In the genomic region with DNA sequence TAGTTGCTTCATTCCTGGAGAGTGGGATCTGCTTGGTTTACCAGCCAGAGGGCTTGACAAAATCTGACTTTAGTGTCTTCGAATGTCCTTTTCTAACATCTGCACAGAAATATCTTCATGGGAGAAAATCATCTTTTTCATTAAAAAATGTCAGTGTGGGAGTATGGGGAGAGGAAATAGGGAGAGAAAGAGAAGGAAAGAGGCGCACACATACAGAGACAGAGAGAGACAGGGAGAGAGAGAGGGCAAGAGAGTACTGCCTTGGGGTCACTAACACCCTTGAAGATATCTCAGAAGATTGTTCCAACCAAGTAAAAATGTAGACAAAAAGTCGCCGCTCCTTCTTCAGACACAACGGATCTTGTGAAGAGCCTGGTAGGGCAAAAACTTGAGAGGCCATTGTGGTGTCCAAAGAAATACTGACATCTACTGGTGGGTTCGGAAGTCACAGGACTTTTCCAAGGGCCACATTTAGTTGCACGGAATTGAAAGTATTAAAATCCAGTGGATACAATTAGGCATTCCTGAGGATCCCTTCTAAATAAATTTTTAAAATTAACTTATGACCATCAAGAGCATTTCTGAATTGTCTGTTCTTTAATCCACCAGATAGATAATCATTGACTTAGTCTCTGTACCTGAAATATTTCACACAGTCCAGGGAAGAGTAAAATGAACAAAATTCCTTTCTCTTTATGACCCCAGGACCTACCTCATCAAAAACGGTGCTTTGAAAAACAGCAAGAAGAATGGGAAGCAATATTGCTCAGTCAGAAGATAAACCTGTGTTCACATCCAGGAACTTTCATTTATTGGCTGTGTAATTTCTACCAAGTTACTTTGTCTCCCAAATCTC, we compare ENCODE assay signal across 8 cellular contexts. TPM values are rescaled to one million over a fixed set of nuclear protein-coding genes. Genes with fewer than 3 reads are reported as not detected.
DNase-seq lines count a peak whose midpoint lies in the region; ATAC-seq and TF ChIP-seq lines count a peak whose summit lies in the region.

No MANE protein-coding gene starts in this region.

- H3K27me3 ChIP-seq in CD4-positive, alpha-beta memory T cell (ENCODE audit: insufficient read depth, low read length): no peaks in the 10 kb centered on the region
- no peaks in the 10 kb centered on the region for H3K27me3 ChIP-seq in ovary

- peaks cover 0 to 6% (median 4%) of the 10 kb centered on the region in 4 donors for H3K4me1 Mint-ChIP-seq in CD4-positive, alpha-beta memory T cell
- peaks cover 4% of the 10 kb centered on the region for H3K4me1 Mint-ChIP-seq in activated naive CD4-positive, alpha-beta T cell treated with anti-CD3 and anti-CD28 coated beads for 36 hours (ENCODE audit: low read depth)

- CTCF ChIA-PET in CD4-positive, alpha-beta memory T cell (lab: Charles Lee; ENCODE audit: partially characterized antibody): interaction anchor here (0.7 to 3.9 kb wide), 27 partner anchors 11 to 1371 kb away, joined by 3 to 43 read pairs (median 5); partner anchors contain the start of gene VIM
- CTCF ChIA-PET in activated naive CD4-positive, alpha-beta T cell treated with anti-CD3 and anti-CD28 coated beads for 36 hours (lab: Charles Lee): interaction anchor here (0.7 to 2.6 kb wide), 27 partner anchors 9 to 1558 kb away, joined by 3 to 22 read pairs (median 4); no protein-coding TSS in a partner anchor

- H3K4me3 Mint-ChIP-seq in CD4-positive, alpha-beta memory T cell: peak overlapping the region in 1 of 8 donors; percentile 43
- H3K4me3 Mint-ChIP-seq in activated naive CD4-positive, alpha-beta T cell treated with anti-CD3 and anti-CD28 coated beads for 36 hours: peak overlapping the region; percentile 3

- H3K36me3 ChIP-seq in CD4-positive, alpha-beta memory T cell (ENCODE audit: insufficient read depth, low read length): no peaks in the 10 kb centered on the region
- no peaks in the 10 kb centered on the region for H3K36me3 ChIP-seq in ovary

- H3K27ac ChIP-seq in CD4-positive, alpha-beta memory T cell (ENCODE audit: low read depth, low read length): no peak overlapping the region
- peak overlapping the region in 1 of 2 donors; percentile 65 for H3K27ac ChIP-seq in ovary

- H3K27me3 Mint-ChIP-seq in CD4-positive, alpha-beta memory T cell: no peaks in the 10 kb centered on the region
- no peaks in the 10 kb centered on the region for H3K27me3 Mint-ChIP-seq in activated naive CD4-positive, alpha-beta T cell treated with anti-CD3 and anti-CD28 coated beads for 36 hours (ENCODE audit: low read depth)

- TF ChIP-seq CTCF in ovary (IDR thresholded peaks at IDR 0.05): peak; percentile 70 to 82 (median 77)

- H3K27ac Mint-ChIP-seq in CD4-positive, alpha-beta memory T cell: peak overlapping the region in 3 of 7 donors; percentile 0 to 84 (median 67)
- no peak overlapping the region for H3K27ac Mint-ChIP-seq in activated naive CD4-positive, alpha-beta T cell treated with anti-CD3 and anti-CD28 coated beads for 36 hours

- DNase-seq in CD4-positive, alpha-beta memory T cell: peak; percentile 49 to 71 (median 64)
- DNase-seq in HPDE6-E6E7 (ENCODE audit: extremely low spot score): peak; percentile 9
- peak; percentile 91 for DNase-seq in RKO (ENCODE audit: low spot score)
- peak; percentile 67 for DNase-seq in activated naive CD4-positive, alpha-beta T cell treated with anti-CD3 and anti-CD28 coated beads for 36 hours
- DNase-seq in germinal center (ENCODE audit: low spot score): peak; percentile 37
- DNase-seq in ovary: peak in 4 of 5 donors; percentile 40 to 74 (median 46)
- no peak for DNase-seq in NCI-H1048 (lab: John Stamatoyannopoulos, UW)

- TF ChIP-seq EP300 in ovary (IDR thresholded peaks at IDR 0.05): no peak

- H3K4me3 ChIP-seq in CD4-positive, alpha-beta memory T cell (ENCODE audit: low read length in 2 of 2): no peak overlapping the region
- no peak overlapping the region for H3K4me3 ChIP-seq in ovary

- H3K4me1 ChIP-seq in CD4-positive, alpha-beta memory T cell (ENCODE audit: insufficient read depth, low read length): no peaks in the 10 kb centered on the region
- H3K4me1 ChIP-seq in ovary (ENCODE audit: insufficient read depth): no peaks in the 10 kb centered on the region

- no peak for TF ChIP-seq POLR2A in ovary (IDR thresholded peaks at IDR 0.05)

- peaks cover 0 to 3% of the 10 kb centered on the region in 2 donors for H3K36me3 Mint-ChIP-seq in CD4-positive, alpha-beta memory T cell
- H3K36me3 Mint-ChIP-seq in activated naive CD4-positive, alpha-beta T cell treated with anti-CD3 and anti-CD28 coated beads for 36 hours (ENCODE audit: low read depth): no peaks in the 10 kb centered on the region

- POLR2A ChIA-PET in CD4-positive, alpha-beta memory T cell (lab: Charles Lee; ENCODE audit: partially characterized antibody): no interaction called here

- 3 to 4% (median 3%) methylated on average over 8 of the region's 8 CpGs for WGBS in ovary, 3 donors

- peaks cover 0 to 18% (median 9%) of the 10 kb centered on the region in 8 donors for H3K9me3 Mint-ChIP-seq in CD4-positive, alpha-beta memory T cell
- peaks cover 8% of the 10 kb centered on the region for H3K9me3 Mint-ChIP-seq in activated naive CD4-positive, alpha-beta T cell treated with anti-CD3 and anti-CD28 coated beads for 36 hours

- peaks cover 0 to 5% of the 10 kb centered on the region in 2 donors for H3K9me3 ChIP-seq in CD4-positive, alpha-beta memory T cell (ENCODE audit: control insufficient read depth in 1 of 2, low read length in 2 of 2)
- H3K9me3 ChIP-seq in ovary: no peaks in the 10 kb centered on the region

- peak; percentile 91 for ATAC-seq in GM19035 (IDR thresholded peaks at IDR 0.05; ENCODE audit: unreplicated experiment)

- intact Hi-C loops in CD4-positive, alpha-beta memory T cell (cut with micrococcal nuclease): loop anchor here (1.0 to 2.0 kb wide), 6 partner anchors 27 to 1378 kb away; no protein-coding TSS in a partner anchor
- intact Hi-C loops in activated naive CD4-positive, alpha-beta T cell treated with anti-CD3 and anti-CD28 coated beads for 36 hours (cut with micrococcal nuclease): loop anchor here (1.0 to 5.0 kb wide), 6 partner anchors 173 to 1355 kb away; no protein-coding TSS in a partner anchor
- intact Hi-C loops in ovary (cut with DNase I): loop anchor here (5.0 kb wide), 3 partner anchors 410 to 430 kb away; no protein-coding TSS in a partner anchor

RNA-seq across cellular contexts. Expression of gene VIM, which starts 29.7 kb away (rescaled TPM):
- 100 to 1,000 TPM; 657 to 677 TPM for total RNA-seq in CD4-positive, alpha-beta memory T cell
- 100 to 1,000 TPM; 309 to 696 TPM for polyA plus RNA-seq in CD4-positive, alpha-beta memory T cell
- total RNA-seq in activated naive CD4-positive, alpha-beta T cell treated with anti-CD3 and anti-CD28 coated beads for 36 hours: 10 to 100 TPM; 58.3 to 60.6 TPM
- total RNA-seq in ovary: 1,000 to 10,000 TPM; 2,370 to 5,934 (median 4,198) TPM
- polyA plus RNA-seq in ovary: 1,000 to 10,000 TPM; 5,561 to 6,135 TPM

RNA-seq across cellular contexts. Expression of gene TRDMT1, which starts 56.2 kb away (rescaled TPM):
- total RNA-seq in CD4-positive, alpha-beta memory T cell: 10 to 100 TPM; 20.2 to 21.3 TPM
- 1 to 10 TPM; 7.3 to 8.2 TPM for polyA plus RNA-seq in CD4-positive, alpha-beta memory T cell
- 1 to 10 TPM; 6.5 to 7.2 TPM for total RNA-seq in activated naive CD4-positive, alpha-beta T cell treated with anti-CD3 and anti-CD28 coated beads for 36 hours
- total RNA-seq in ovary: 10 to 100 TPM; 13.1 to 24.3 (median 17.9) TPM
- 1 to 10 TPM; 3.2 to 5.9 TPM for polyA plus RNA-seq in ovary

Comparison
In these comparisons a context has a peak if more than half of its experiments do, and no peak if none do; other contexts are left out.
1. RNA of gene VIM, which starts 29.7 kb away (total RNA-seq): 2,370 to 5,934 TPM in ovary and 657 to 677 TPM in CD4-positive, alpha-beta memory T cell; 58.3 to 60.6 TPM in activated naive CD4-positive, alpha-beta T cell treated with anti-CD3 and anti-CD28 coated beads for 36 hours; every median in the first group is over 10 times any median in the second.